Comparison of ENCODE assay signal across 8 cellular contexts in the genomic region with DNA sequence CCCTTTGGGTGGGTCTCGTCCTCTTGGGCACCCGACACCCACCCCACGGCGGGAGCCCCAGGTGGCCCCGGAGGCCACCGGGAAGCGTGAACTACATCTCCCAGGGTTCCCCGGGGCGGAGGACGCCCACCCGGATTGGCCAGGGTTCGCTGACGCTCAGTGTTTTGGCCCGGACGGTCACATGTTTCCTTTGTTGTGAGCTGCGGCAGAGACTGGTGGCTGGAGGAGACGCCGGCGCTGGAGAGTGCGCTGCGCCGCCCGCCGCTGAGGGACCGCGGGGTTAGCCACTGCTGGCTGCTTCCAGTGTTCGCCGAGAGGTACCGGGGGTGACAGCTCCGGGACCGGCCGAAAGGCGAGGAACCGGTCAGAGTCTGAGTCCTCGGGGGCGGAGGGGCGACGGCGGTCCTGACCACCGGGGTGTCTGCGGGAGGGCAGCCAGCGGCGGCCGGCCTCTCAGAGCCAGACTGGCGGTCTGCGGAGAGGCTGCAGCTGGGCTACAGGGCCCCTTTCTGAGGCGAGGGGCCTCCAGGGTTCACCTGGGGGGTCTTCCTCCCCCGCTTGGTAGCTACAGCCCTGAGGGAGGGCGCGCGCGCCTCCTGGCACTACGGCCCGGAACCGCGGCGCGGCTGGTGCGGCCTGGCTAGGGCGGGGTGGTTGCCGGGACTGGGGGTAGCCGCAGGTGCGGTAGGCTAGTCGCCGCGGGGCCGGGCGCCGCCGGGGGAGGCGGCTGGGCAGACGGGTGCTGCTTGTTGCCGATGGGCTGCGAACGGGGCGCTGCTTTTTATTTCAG. TPM values are rescaled to one million over a fixed set of nuclear protein-coding genes. Genes with fewer than 3 reads are reported as not detected.
DNase-seq lines count a peak whose midpoint lies in the region; ATAC-seq and TF ChIP-seq lines count a peak whose summit lies in the region.

A gene with protein sequence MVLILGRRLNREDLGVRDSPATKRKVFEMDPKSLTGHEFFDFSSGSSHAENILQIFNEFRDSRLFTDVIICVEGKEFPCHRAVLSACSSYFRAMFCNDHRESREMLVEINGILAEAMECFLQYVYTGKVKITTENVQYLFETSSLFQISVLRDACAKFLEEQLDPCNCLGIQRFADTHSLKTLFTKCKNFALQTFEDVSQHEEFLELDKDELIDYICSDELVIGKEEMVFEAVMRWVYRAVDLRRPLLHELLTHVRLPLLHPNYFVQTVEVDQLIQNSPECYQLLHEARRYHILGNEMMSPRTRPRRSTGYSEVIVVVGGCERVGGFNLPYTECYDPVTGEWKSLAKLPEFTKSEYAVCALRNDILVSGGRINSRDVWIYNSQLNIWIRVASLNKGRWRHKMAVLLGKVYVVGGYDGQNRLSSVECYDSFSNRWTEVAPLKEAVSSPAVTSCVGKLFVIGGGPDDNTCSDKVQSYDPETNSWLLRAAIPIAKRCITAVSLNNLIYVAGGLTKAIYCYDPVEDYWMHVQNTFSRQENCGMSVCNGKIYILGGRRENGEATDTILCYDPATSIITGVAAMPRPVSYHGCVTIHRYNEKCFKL (plus strand): TSS at position 193 of the 790 bp plus-strand sequence. CDS start 14,734 bp downstream, outside the sequence.

- no peaks in the 10 kb centered on the region for H3K9me3 ChIP-seq in BE2C

- intact Hi-C loops in left colon (cut with DNase I, micrococcal nuclease) = no loop called here

- no peaks in the 10 kb centered on the region for H3K36me3 ChIP-seq in BE2C

- H3K4me3 ChIP-seq in BE2C (ENCODE audit: low read depth, low read length) (peak within 1 kb of the TSS; percentile 78), coronary artery (peak within 1 kb of the TSS; percentile 100)

- no peaks in the 10 kb centered on the region for H3K27me3 ChIP-seq in BE2C

- DNase-seq in BE2C (peak; percentile 95), GM19240 (ENCODE audit: insufficient read length, low spot score) (peak; percentile 78), NCI-H524 treated with DMSO at 0.1 percent for 48 hours (lab: John Stamatoyannopoulos, UW) (peak; percentile 71), coronary artery (ENCODE audit: low spot score) (peak; percentile 97), left colon (peak; percentile 93 to 96)
- DNase-seq in activated CD4-positive, alpha-beta T cell treated with anti-CD3 and anti-CD28 coated beads for 48 hours = peak; percentile 94
- peak; percentile 91 for DNase-seq in stimulated activated CD4-positive, alpha-beta T cell treated with anti-CD3 and anti-CD28 coated beads, Interleukin-1b, Interleukin-23, amount 100 ng/mL, for 48 hours

- peak; percentile 91 for ATAC-seq in HG03460 (IDR thresholded peaks at IDR 0.05; ENCODE audit: unreplicated experiment)
- peak; percentile 83 for ATAC-seq in left colon

- peak within 1 kb of the TSS; percentile 100 for H3K27ac ChIP-seq in coronary artery

- H3K4me1 ChIP-seq in BE2C = no peaks in the 10 kb centered on the region

- TF ChIP-seq CTCF in BE2C (IDR thresholded peaks at IDR 0.05; ENCODE audit: low read depth, low read length) (no peak), coronary artery (IDR thresholded peaks at IDR 0.05) (no peak)

RNA-seq across cellular contexts. Expression of the gene that starts here (rescaled TPM):
- polyA plus RNA-seq in BE2C (2012; ENCODE audit: insufficient read depth, insufficient read length, low read depth) = 17.8 TPM
- 10 to 100 TPM; 29.6 to 57.2 TPM for total RNA-seq in left colon

Comparison
In these comparisons a context has a peak if more than half of its experiments do, and no peak if none do; other contexts are left out.
1. Peak in every context shown above with its lines: DNase-seq, ATAC-seq, H3K4me3 ChIP-seq and H3K27ac ChIP-seq.